8 cellular contexts compared by ENCODE assay signal in the genomic region with DNA sequence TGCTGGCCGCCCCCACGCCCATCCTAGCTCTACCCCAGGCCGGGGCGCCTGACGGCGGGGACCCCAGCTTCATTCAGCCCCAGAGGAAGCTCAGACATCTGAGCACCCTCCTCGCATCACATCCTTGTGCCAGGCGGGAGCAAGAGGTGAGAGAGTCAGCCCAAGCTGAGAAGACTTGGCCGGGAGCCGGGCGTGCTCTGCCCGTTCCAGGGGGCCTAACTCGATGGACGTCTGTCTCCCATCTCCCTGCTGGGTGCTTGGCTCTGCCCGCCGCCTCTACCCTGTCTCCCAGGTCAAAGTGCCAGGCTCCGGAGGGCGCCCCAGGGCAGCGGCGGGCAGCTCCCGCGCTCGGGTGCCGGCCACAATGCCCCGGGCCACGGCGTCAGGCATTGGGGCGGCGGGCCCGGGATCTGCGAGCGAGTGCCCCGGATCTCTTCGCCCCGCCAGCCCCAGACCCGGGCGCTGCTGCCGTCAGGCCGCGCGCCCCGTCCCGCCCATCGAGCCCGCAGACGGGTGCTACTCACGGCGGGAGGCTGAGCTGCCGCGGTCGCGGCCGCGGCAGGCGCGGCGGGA. TPM values are rescaled to one million over a fixed set of nuclear protein-coding genes. Genes with fewer than 3 reads are reported as not detected.
DNase-seq lines count a peak whose midpoint lies in the region; ATAC-seq, FAIRE-seq and TF ChIP-seq lines count a peak whose summit lies in the region.

No MANE protein-coding gene starts in this region.

- peaks cover 68% of the 10 kb centered on the region for H3K4me1 Mint-ChIP-seq in activated B cell treated with CpG ODN at 0.5 μM for 24 hours
- peaks cover 5% of the 10 kb centered on the region for H3K4me1 Mint-ChIP-seq in glutamatergic neuron (ENCODE audit: low read depth, unreplicated experiment)

- intact Hi-C loops in activated B cell treated with CpG ODN at 0.5 μM for 24 hours (cut with micrococcal nuclease) = loop anchor here (1.0 to 5.0 kb wide), 3 partner anchors 21 to 214 kb away; a partner anchor contains a TSS
- intact Hi-C loops in psoas muscle (cut with DNase I) = loop anchor here (5.0 to 10.0 kb wide), 6 partner anchors 64 to 294 kb away; a partner anchor contains a TSS

- no peaks in the 10 kb centered on the region for H3K36me3 ChIP-seq in psoas muscle (ENCODE audit: insufficient read depth in 1 of 2, low read depth in 1 of 2)

- ATAC-seq in HG02588 (IDR thresholded peaks at IDR 0.05; ENCODE audit: unreplicated experiment) (peak; percentile 30), activated B cell treated with CpG ODN at 0.5 μM for 24 hours (ENCODE audit: low read depth) (peak; percentile 5), psoas muscle (peak; percentile 21 to 56 (median 42))

- DNase-seq in GM12892 (ENCODE audit: insufficient read length) = no peak
- DNase-seq in activated B cell treated with CpG ODN at 0.5 μM for 24 hours = peak; percentile 33
- DNase-seq in glutamatergic neuron = peak; percentile 27
- peak; percentile 37 to 62 for DNase-seq in psoas muscle
- DNase-seq in NCI-H82 (lab: John Stamatoyannopoulos, UW) = no peak
- no peak for DNase-seq in AML-193 (lab: John Stamatoyannopoulos, UW)
- no peak for DNase-seq in activated CD4-positive, alpha-beta T cell treated with anti-CD3 and anti-CD28 coated beads for 48 hours

- H3K9me3 Mint-ChIP-seq in activated B cell treated with CpG ODN at 0.5 μM for 24 hours (no peaks in the 10 kb centered on the region), glutamatergic neuron (ENCODE audit: unreplicated experiment) (peaks cover 4% of the 10 kb centered on the region)

- H3K4me3 Mint-ChIP-seq in activated B cell treated with CpG ODN at 0.5 μM for 24 hours = peak overlapping the region; percentile 70
- peak overlapping the region; percentile 52 for H3K4me3 Mint-ChIP-seq in glutamatergic neuron (ENCODE audit: unreplicated experiment)

- H3K36me3 Mint-ChIP-seq in activated B cell treated with CpG ODN at 0.5 μM for 24 hours (ENCODE audit: low read depth) = no peaks in the 10 kb centered on the region
- no peaks in the 10 kb centered on the region for H3K36me3 Mint-ChIP-seq in glutamatergic neuron (ENCODE audit: unreplicated experiment)

- 7 to 10% (median 7%) methylated on average over 43 to 56 of the region's 57 CpGs for WGBS in psoas muscle, 3 donors

- POLR2A ChIA-PET in activated B cell treated with CpG ODN at 0.5 μM for 24 hours (lab: Charles Lee) = interaction anchor here (1.0 to 2.4 kb wide), 6 partner anchors 22 to 293 kb away, joined by 3 to 9 read pairs (median 4); no protein-coding TSS in a partner anchor

- CTCF ChIA-PET in activated B cell treated with CpG ODN at 0.5 μM for 24 hours (lab: Charles Lee) = interaction anchor here (1.0 to 3.8 kb wide), 16 partner anchors 9 to 350 kb away, joined by 3 to 50 read pairs (median 4); no protein-coding TSS in a partner anchor

- H3K4me1 ChIP-seq in psoas muscle = peaks cover 39% of the 10 kb centered on the region

- H3K27ac Mint-ChIP-seq in activated B cell treated with CpG ODN at 0.5 μM for 24 hours (no peak overlapping the region), glutamatergic neuron (ENCODE audit: unreplicated experiment) (no peak overlapping the region)

- peak overlapping the region; percentile 87 for H3K4me3 ChIP-seq in psoas muscle

- FAIRE-seq in GM12892 (lab: Jason Lieb, UNC) = peak; percentile 50

- TF ChIP-seq POLR2A in GM12892 (IDR thresholded peaks at IDR 0.05; ENCODE audit: low read depth, low read length) = no peak

- H3K27me3 Mint-ChIP-seq in activated B cell treated with CpG ODN at 0.5 μM for 24 hours (no peaks in the 10 kb centered on the region), glutamatergic neuron (ENCODE audit: unreplicated experiment) (peaks cover 4% of the 10 kb centered on the region)

- TF ChIP-seq CTCF in activated B cell treated with CpG ODN at 0.5 μM for 24 hours (IDR thresholded peaks at IDR 0.05) = no peak
- TF ChIP-seq CTCF in glutamatergic neuron (IDR thresholded peaks at IDR 0.05; ENCODE audit: partially characterized antibody, unreplicated experiment) = no peak
- TF ChIP-seq CTCF in psoas muscle (IDR thresholded peaks at IDR 0.05) = no peak

- no peaks in the 10 kb centered on the region for H3K27me3 ChIP-seq in psoas muscle (ENCODE audit: insufficient read depth in 3 of 3, low read length in 2 of 3)

- H3K27ac ChIP-seq in psoas muscle = peak overlapping the region; percentile 73

- no peaks in the 10 kb centered on the region for H3K9me3 ChIP-seq in psoas muscle

RNA-seq across cellular contexts. Expression of a gene that starts 0.4 kb away (rescaled TPM):
- polyA plus RNA-seq in GM12892 (2012; ENCODE audit: missing spikeins) = 8.3 TPM
- total RNA-seq in activated B cell treated with CpG ODN at 0.5 μM for 24 hours (4.2 and 4.3 TPM in 2 replicates), glutamatergic neuron (ENCODE audit: unreplicated experiment) (2.6 TPM), psoas muscle (10 to 100 TPM; 44.3 to 65.6 (median 54.6) TPM)
- polyA plus RNA-seq in psoas muscle = 10 to 100 TPM in 2 of 3 donors, 1 to 10 TPM in 1; 3.7 to 41.1 (median 13.4) TPM

RNA-seq across cellular contexts. Expression of a gene that starts 47.8 kb away (rescaled TPM):
- 151 TPM for polyA plus RNA-seq in GM12892 (2012; ENCODE audit: missing spikeins)
- total RNA-seq in activated B cell treated with CpG ODN at 0.5 μM for 24 hours (58.4 and 63.2 TPM in 2 replicates), glutamatergic neuron (ENCODE audit: unreplicated experiment) (35.5 TPM), psoas muscle (10 to 100 TPM; 24.0 to 80.8 (median 34.5) TPM)
- polyA plus RNA-seq in psoas muscle = 100 to 1,000 TPM in 1 of 3 donors, 10 to 100 TPM in 2; 73.5 to 109 (median 79.2) TPM

RNA-seq across cellular contexts. Expression of a gene that starts 49.9 kb away (rescaled TPM):
- polyA plus RNA-seq in GM12892 (2012; ENCODE audit: missing spikeins) = 70.6 TPM
- total RNA-seq in activated B cell treated with CpG ODN at 0.5 μM for 24 hours (137 and 138 TPM in 2 replicates), glutamatergic neuron (ENCODE audit: unreplicated experiment) (71.4 TPM), psoas muscle (100 to 1,000 TPM in 1 of 4 donors, 10 to 100 TPM in 3; 36.4 to 102 (median 49.3) TPM)
- 10 to 100 TPM; 59.6 to 64.4 (median 63.2) TPM for polyA plus RNA-seq in psoas muscle

Comparison
In these comparisons a context has a peak if more than half of its experiments do, and no peak if none do; other contexts are left out.
1. DNase-seq: peak in activated B cell treated with CpG ODN at 0.5 μM for 24 hours (single experiment), glutamatergic neuron (single experiment) and psoas muscle (2 of 2); none in GM12892 (single experiment), NCI-H82 (single experiment), AML-193 (0 of 2) and activated CD4-positive, alpha-beta T cell treated with anti-CD3 and anti-CD28 coated beads for 48 hours (single experiment).
2. Peak in every context shown above with its lines, with median percentiles within 50 percentile points of each other: ATAC-seq.